9 cellular contexts compared by ENCODE assay signal in the genomic region with DNA sequence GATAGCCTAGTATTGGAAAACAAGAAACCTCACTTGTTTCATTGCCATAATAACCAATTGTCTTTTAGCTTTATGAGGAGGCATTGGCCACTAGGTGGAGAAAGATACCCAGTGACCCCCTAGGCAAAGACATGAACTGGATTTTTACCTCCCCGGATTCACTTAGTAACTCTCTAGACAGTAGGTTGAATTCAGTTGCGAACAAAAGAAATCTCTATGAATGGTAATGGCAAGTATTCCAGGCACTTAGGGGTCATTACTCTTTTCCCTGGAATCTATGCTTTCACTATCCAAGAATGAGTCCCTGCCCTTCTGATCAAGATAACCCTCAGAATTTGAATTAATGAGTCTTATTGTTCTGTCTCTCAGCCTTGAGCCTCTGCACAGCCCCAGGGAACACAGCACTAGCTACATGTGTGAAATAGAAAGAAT. TPM values are rescaled to one million over a fixed set of nuclear protein-coding genes. Genes with fewer than 3 reads are reported as not detected.
DNase-seq lines count a peak whose midpoint lies in the region; ATAC-seq and TF ChIP-seq lines count a peak whose summit lies in the region.
"Had no signal": no experiment of that assay in that cellular context is flagged by ENCODE, and none has a peak within 500 bp of the region (broad histone marks: within the 10 kb centered on the region; RNA-seq: fewer than 3 reads in every experiment).

No MANE protein-coding gene starts in this region.

- no peak overlapping the region for H3K27ac ChIP-seq in WERI-Rb-1
- H3K27ac ChIP-seq in right cardiac atrium (ENCODE audit: low read length): peak overlapping the region; percentile 30
- H3K27ac ChIP-seq: SK-N-MC had no signal

- H3K4me1 ChIP-seq in right cardiac atrium (ENCODE audit: control insufficient read depth, insufficient read depth, low read length): peaks cover 2% of the 10 kb centered on the region

- no peaks in the 10 kb centered on the region for H3K36me3 ChIP-seq in WERI-Rb-1

- no peaks in the 10 kb centered on the region for H3K4me1 Mint-ChIP-seq in activated CD4-positive, alpha-beta T cell treated with anti-CD3 and anti-CD28 coated beads, Interleukin-2, amount 10 ng/mL, durations not matched to agents 7 days and 5 days

- WGBS in right cardiac atrium: 17% methylated on average over 2 of the region's 2 CpGs

- H3K9me3 Mint-ChIP-seq in activated CD4-positive, alpha-beta T cell treated with anti-CD3 and anti-CD28 coated beads, Interleukin-2, amount 10 ng/mL, durations not matched to agents 7 days and 5 days: no peaks in the 10 kb centered on the region

- intact Hi-C loops in right cardiac atrium (cut with DNase I): loop anchor here (2.0 to 5.0 kb wide), 2 partner anchors 102 to 103 kb away; no protein-coding TSS in a partner anchor

- H3K27ac Mint-ChIP-seq in activated CD4-positive, alpha-beta T cell treated with anti-CD3 and anti-CD28 coated beads, Interleukin-2, amount 10 ng/mL, durations not matched to agents 7 days and 5 days: no peak overlapping the region

- H3K4me3 ChIP-seq in WERI-Rb-1 (ENCODE audit: low read depth, low read length): no peak overlapping the region
- H3K4me3 ChIP-seq in right cardiac atrium (ENCODE audit: low read length): no peak overlapping the region
- H3K4me3 ChIP-seq: SK-N-MC had no signal

- H3K4me3 Mint-ChIP-seq in activated CD4-positive, alpha-beta T cell treated with anti-CD3 and anti-CD28 coated beads, Interleukin-2, amount 10 ng/mL, durations not matched to agents 7 days and 5 days: no peak overlapping the region

- H3K36me3 Mint-ChIP-seq in activated CD4-positive, alpha-beta T cell treated with anti-CD3 and anti-CD28 coated beads, Interleukin-2, amount 10 ng/mL, durations not matched to agents 7 days and 5 days (ENCODE audit: low read depth): no peaks in the 10 kb centered on the region

- DNase-seq in GM10266 (ENCODE audit: extremely low spot score) (peak; percentile 30), NCI-H1436 treated with DMSO at 0.1 percent for 48 hours (lab: John Stamatoyannopoulos, UW) (peak; percentile 4), WERI-Rb-1 (peak; percentile 23), right cardiac atrium (no peak), stromal cell of bone marrow (ENCODE audit: low read depth) (peak; percentile 50)
- no peak for DNase-seq in activated CD4-positive, CD25-positive, alpha-beta regulatory T cell treated with anti-CD3 and anti-CD28 coated beads, Interleukin-2, amount 50 U/mL, for 72 hours
- DNase-seq in activated CD4-positive, alpha-beta T cell treated with anti-CD3 and anti-CD28 coated beads, Interleukin-2, amount 10 ng/mL, durations not matched to agents 7 days and 5 days: no peak

- POLR2A ChIA-PET in activated CD4-positive, alpha-beta T cell treated with anti-CD3 and anti-CD28 coated beads, Interleukin-2, amount 10 ng/mL, durations not matched to agents 7 days and 5 days (lab: Charles Lee): no interaction called here

- H3K9me3 ChIP-seq in WERI-Rb-1 (ENCODE audit: severe bottlenecking) (no peaks in the 10 kb centered on the region), right cardiac atrium (ENCODE audit: control insufficient read depth, low read length) (no peaks in the 10 kb centered on the region)

- ATAC-seq in right cardiac atrium (peak; percentile 69 to 88), GM21717 (IDR thresholded peaks at IDR 0.05; ENCODE audit: unreplicated experiment) (no peak)

- H3K27me3 ChIP-seq in WERI-Rb-1 (ENCODE audit: insufficient read depth, low read depth, severe bottlenecking): no peaks in the 10 kb centered on the region
- H3K27me3 ChIP-seq in right cardiac atrium (ENCODE audit: control insufficient read depth, insufficient read depth): no peaks in the 10 kb centered on the region

- TF ChIP-seq CTCF in GM10266 (IDR thresholded peaks at IDR 0.05; ENCODE audit: control insufficient read depth, insufficient read depth, low read depth, missing control alignments) (peak; percentile 26), WERI-Rb-1 (IDR thresholded peaks at IDR 0.05; ENCODE audit: low read depth, low read length) (peak; percentile 61)

- H3K27me3 Mint-ChIP-seq in activated CD4-positive, alpha-beta T cell treated with anti-CD3 and anti-CD28 coated beads, Interleukin-2, amount 10 ng/mL, durations not matched to agents 7 days and 5 days: peaks cover 7% of the 10 kb centered on the region

- CTCF ChIA-PET in activated CD4-positive, alpha-beta T cell treated with anti-CD3 and anti-CD28 coated beads, Interleukin-2, amount 10 ng/mL, durations not matched to agents 7 days and 5 days (lab: Charles Lee): no interaction called here

RNA-seq across cellular contexts. Expression of gene RHOJ, which starts 29.5 kb away (rescaled TPM):
- 10 to 100 TPM; 10.2 to 20.3 (median 16.2) TPM for total RNA-seq in right cardiac atrium
- polyA plus RNA-seq in right cardiac atrium: 9.6 TPM
- total RNA-seq in activated CD4-positive, alpha-beta T cell treated with anti-CD3 and anti-CD28 coated beads, Interleukin-2, amount 10 ng/mL, durations not matched to agents 7 days and 5 days: not detected

Comparison
In these comparisons a context has a peak if more than half of its experiments do, and no peak if none do; other contexts are left out.
1. DNase-seq: peak in GM10266 (single experiment), NCI-H1436 treated with DMSO at 0.1 percent for 48 hours (single experiment), WERI-Rb-1 (single experiment) and stromal cell of bone marrow (single experiment); none in right cardiac atrium (0 of 3), activated CD4-positive, CD25-positive, alpha-beta regulatory T cell treated with anti-CD3 and anti-CD28 coated beads, Interleukin-2, amount 50 U/mL, for 72 hours (single experiment) and activated CD4-positive, alpha-beta T cell treated with anti-CD3 and anti-CD28 coated beads, Interleukin-2, amount 10 ng/mL, durations not matched to agents 7 days and 5 days (single experiment).
2. RNA of gene RHOJ, which starts 29.5 kb away (total RNA-seq): 10.2 to 20.3 TPM in right cardiac atrium; not detected in activated CD4-positive, alpha-beta T cell treated with anti-CD3 and anti-CD28 coated beads, Interleukin-2, amount 10 ng/mL, durations not matched to agents 7 days and 5 days; every median in the first group is over 10 times any median in the second.